In the genomic region with DNA sequence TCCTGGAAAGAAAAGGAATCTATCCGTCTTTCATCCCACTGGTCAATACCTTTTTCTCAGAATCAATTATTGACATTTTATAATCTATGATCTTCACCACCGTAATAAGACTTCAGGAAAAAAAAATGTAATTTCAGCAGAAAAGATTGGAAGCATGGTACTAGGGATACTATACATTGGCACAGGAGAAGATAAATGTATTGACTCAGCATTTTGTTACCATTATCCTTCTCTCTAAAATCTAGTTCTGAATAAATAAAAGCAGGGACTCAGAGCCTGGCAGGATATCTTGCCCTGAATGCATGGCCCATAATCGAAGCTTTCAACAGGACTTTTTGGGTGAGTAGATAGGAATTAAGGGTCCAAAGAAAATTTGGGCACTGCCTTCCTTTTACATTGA, we compare ENCODE assay signal across 21 cellular contexts.
"Had no signal": no experiment of that assay in that cellular context is flagged by ENCODE, and none has a peak within 500 bp of the region (broad histone marks: within the 10 kb centered on the region; RNA-seq: fewer than 3 reads in every experiment).

No MANE protein-coding gene starts in this region.

- H3K27me3 ChIP-seq: MG63, SJSA1 had no signal

- FAIRE-seq: RCC 7860 had no signal

- H3K27ac ChIP-seq: SJSA1, SK-N-MC had no signal

- DNase-seq: Karpas-422, KG1, MG63, NCI-H1092, NCI-H1105 treated with DMSO at 0.1 percent for 48 hours, NCI-H1436, NCI-H187, NCI-H2029, NCI-H2081 treated with DMSO at 0.1 percent for 48 hours, NCI-H2171, NCI-H226, NCI-H446, NCI-H510A, NCI-H69, NCI-H774, Right ventricle myocardium superior, RPMI8226, SIG-M5 had no signal

- H3K4me1 ChIP-seq: SJSA1 had no signal

- H3K9me3 ChIP-seq: MG63, SJSA1 had no signal

- H3K4me3 ChIP-seq: MG63, SJSA1, SK-N-MC had no signal

- H3K36me3 ChIP-seq: MG63, SJSA1 had no signal
